ENCODE assay signal across 1 cellular context in the genomic region with DNA sequence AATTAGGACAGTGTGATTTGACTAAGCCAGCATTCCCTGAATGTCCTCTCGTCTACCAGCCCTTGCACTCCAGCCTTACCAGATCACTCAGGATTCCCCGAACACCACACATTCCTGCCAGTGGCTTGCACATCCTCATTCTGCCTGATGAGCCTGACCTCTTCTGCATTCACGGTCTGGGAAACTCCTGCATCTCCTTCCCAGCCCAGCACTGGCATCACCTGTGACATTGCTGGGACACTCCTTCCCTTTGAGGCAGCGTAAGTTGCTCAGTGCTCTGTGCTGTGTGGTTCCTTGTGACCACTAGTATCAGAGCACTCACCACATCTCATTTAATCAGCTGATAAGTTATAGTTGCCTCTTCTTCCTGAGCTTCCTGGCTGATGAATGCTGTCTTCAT.
TF ChIP-seq lines count a peak whose summit lies in the region.

No MANE protein-coding gene starts in this region.

TF ChIP-seq in H1, 55 proteins besides CTCF, POLR2A, EP300 and RAD21:
- no peak for TF ChIP-seq YY1 (IDR thresholded peaks at IDR 0.05; ENCODE audit: low read depth, low read length)
- 0 out of 2 replicates have a peak, but pooled peaks have one; percentile 13 for TF ChIP-seq TEAD4 (IDR thresholded peaks at IDR 0.05; ENCODE audit: low read depth, low read length)
- TF ChIP-seq HDAC6 (IDR thresholded peaks at IDR 0.05; ENCODE audit: low read depth, low read length), result no peak
TF ChIP-seq in H1: peak in this region for 1.
